ENCODE assay signal across 16 cellular contexts in the genomic region with DNA sequence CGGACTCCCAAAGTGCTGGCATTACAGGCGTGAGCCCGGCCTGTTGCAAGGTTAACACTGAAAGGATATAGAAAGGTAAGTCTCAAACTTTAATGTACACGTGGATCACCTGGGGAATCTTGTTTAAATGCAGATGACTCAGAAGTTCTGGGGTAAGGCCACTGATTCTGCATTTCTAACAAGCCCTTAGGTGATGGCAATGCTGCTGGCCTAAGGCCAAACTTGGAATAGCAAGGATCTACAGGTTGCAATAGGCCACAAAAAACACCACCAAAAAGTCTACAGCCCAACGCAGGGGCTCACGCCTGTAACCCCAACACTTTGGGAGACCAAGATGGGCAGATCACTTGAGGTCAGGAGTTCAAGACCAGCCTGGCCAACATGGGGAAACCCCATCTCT.
"Had no signal": no experiment of that assay in that cellular context is flagged by ENCODE, and none has a peak within 500 bp of the region (broad histone marks: within the 10 kb centered on the region; RNA-seq: fewer than 3 reads in every experiment).

No MANE protein-coding gene starts in this region.

- DNase-seq: activated CD4-positive, alpha-beta T cell treated with anti-CD3 and anti-CD28 coated beads, Interleukin-2, amount 50 U/mL, for 1 hour; activated naive CD4-positive, alpha-beta T cell; activated naive CD8-positive, alpha-beta T cell treated with anti-CD3 and anti-CD28 coated beads, Interleukin-2, amount 10 ng/mL, durations not matched to agents 7 days and 5 days; cerebellar nuclear complex; effector memory CD4-positive, alpha-beta T cell; left ventricle myocardium superior; mesenchymal stem cell; nucleus accumbens; right cardiac atrium; small intestine; stimulated activated CD4-positive, alpha-beta T cell treated with anti-CD3 and anti-CD28 coated beads, Interleukin-4, amount 100 ng/mL, for 4 hours; stimulated activated CD8-positive, alpha-beta memory T cell treated with anti-CD3 and anti-CD28 coated beads, Interleukin-4, amount 100 ng/mL, for 48 hours; stimulated activated naive CD4-positive, alpha-beta T cell treated with Interleukin-2 at 50 U/mL for 16 hours; transverse colon had no signal

- ATAC-seq: activated CD4-positive, CD25-positive, alpha-beta regulatory T cell treated with anti-CD3 and anti-CD28 coated beads, Interleukin-2, amount 50 U/mL, for 24 hours; gastroesophageal sphincter; left ventricle myocardium superior; right cardiac atrium had no signal

- H3K27me3 ChIP-seq: gastroesophageal sphincter, transverse colon had no signal

- H3K9me3 ChIP-seq: gastroesophageal sphincter, transverse colon had no signal

- H3K27ac ChIP-seq: gastroesophageal sphincter had no signal

- H3K4me3 ChIP-seq: gastroesophageal sphincter, transverse colon had no signal

- H3K36me3 ChIP-seq: gastroesophageal sphincter, transverse colon had no signal
